ENCODE assay signal across 13 cellular contexts in the genomic region with DNA sequence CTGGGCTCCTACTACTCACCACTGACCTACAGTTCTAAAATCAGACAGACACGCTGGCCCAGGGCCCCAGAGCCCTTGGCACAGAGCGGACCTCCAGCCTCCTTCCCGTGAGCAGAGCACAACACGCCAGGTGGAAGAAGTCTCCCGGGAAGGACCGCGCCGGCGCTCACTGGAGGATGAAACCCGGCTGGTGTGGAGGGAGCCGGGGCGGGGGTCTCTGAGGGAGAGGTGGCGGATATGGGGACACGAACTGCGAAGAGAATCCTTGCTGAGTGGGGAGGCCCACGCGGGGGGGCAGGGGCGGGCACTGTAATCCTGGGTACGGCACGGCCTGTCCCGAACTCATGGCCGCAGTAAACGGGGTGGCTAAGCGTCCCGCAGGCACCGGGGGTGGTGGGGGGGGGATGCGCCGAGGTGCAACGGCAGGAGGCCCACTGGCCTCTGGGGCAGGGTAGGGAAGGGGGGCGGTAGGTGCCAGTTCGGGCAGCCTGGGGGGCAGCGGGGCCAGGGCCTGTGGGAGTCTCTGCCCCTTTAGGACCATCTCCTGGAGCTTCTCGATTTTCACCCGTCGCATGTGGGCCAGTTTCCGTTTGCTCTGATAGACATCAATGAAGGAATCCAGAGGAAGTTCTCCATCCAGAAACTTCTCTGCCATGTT. TPM values are rescaled to one million over a fixed set of nuclear protein-coding genes. Genes with fewer than 3 reads are reported as not detected.
A peak's percentile ranks its signal among the peaks of the same experiment; 100 is the strongest.
DNase-seq lines count a peak whose midpoint lies in the region; ATAC-seq and TF ChIP-seq lines count a peak whose summit lies in the region.
"Had no signal": no experiment of that assay in that cellular context is flagged by ENCODE, and none has a peak within 500 bp of the region (broad histone marks: within the 10 kb centered on the region; RNA-seq: fewer than 3 reads in every experiment).

No MANE protein-coding gene starts in this region.

- H3K27me3 ChIP-seq in breast epithelium (no peaks in the 10 kb centered on the region), layer of hippocampus (ENCODE audit: control insufficient read depth, insufficient read depth, low read length) (no peaks in the 10 kb centered on the region), gastrocnemius medialis (no peaks in the 10 kb centered on the region), PC-9 (ENCODE audit: insufficient read depth, low read depth) (no peaks in the 10 kb centered on the region)

- in situ Hi-C loops in gastrocnemius medialis (cut with MboI; ENCODE audit: low sequenced_read_pairs in 4 of 4): no loop called here

- H3K4me3 Mint-ChIP-seq in Calu3 (ENCODE audit: low read depth, unreplicated experiment): peak overlapping the region; percentile 33
- H3K4me3 Mint-ChIP-seq: activated CD8-positive, alpha-beta T cell treated with anti-CD3 and anti-CD28 coated beads for 36 hours; activated naive CD8-positive, alpha-beta T cell; T-helper 2 cell treated with Interferon-gamma antibody and Interleukin-4, amounts not matched to agents 5 μg/mL and 100 μg/mL, for 36 hours had no signal

- H3K4me1 Mint-ChIP-seq in Calu3 (ENCODE audit: low read depth, unreplicated experiment): peaks cover 22% of the 10 kb centered on the region

- H3K9me3 ChIP-seq in breast epithelium: no peaks in the 10 kb centered on the region
- no peaks in the 10 kb centered on the region for H3K9me3 ChIP-seq in gastrocnemius medialis
- no peaks in the 10 kb centered on the region for H3K9me3 ChIP-seq in PC-9 (ENCODE audit: insufficient read depth, low read depth)

- no peak overlapping the region for H3K4me2 ChIP-seq in PC-9

- TF ChIP-seq POLR2A in breast epithelium (IDR thresholded peaks at IDR 0.05) (no peak), gastrocnemius medialis (IDR thresholded peaks at IDR 0.05) (no peak)

- BruUV-seq in Calu3 (replicated peaks; lab: Mats Ljungman, UMichigan) (no TSS peak), PC-9 (replicated peaks; lab: Mats Ljungman, UMichigan) (no TSS peak)

- no peaks in the 10 kb centered on the region for H3K9me3 Mint-ChIP-seq in Calu3 (ENCODE audit: low read depth, unreplicated experiment)
- H3K9me3 Mint-ChIP-seq: activated CD8-positive, alpha-beta T cell treated with anti-CD3 and anti-CD28 coated beads for 36 hours; T-helper 2 cell treated with Interferon-gamma antibody and Interleukin-4, amounts not matched to agents 5 μg/mL and 100 μg/mL, for 36 hours had no signal

- H4K20me1 ChIP-seq in PC-9 (ENCODE audit: insufficient read depth): peaks cover 31% of the 10 kb centered on the region

- H3K36me3 ChIP-seq in breast epithelium: no peaks in the 10 kb centered on the region
- peaks cover 0 to 4% of the 10 kb centered on the region in 2 donors for H3K36me3 ChIP-seq in gastrocnemius medialis
- peaks cover 15% of the 10 kb centered on the region; the same call in 1 of the 2 replicates for H3K36me3 ChIP-seq in PC-9 (ENCODE audit: low read depth)

- peak overlapping the region; percentile 84 for H3K27ac Mint-ChIP-seq in Calu3 (ENCODE audit: unreplicated experiment)
- H3K27ac Mint-ChIP-seq: activated CD8-positive, alpha-beta T cell treated with anti-CD3 and anti-CD28 coated beads for 36 hours; activated naive CD8-positive, alpha-beta T cell; T-helper 2 cell treated with Interferon-gamma antibody and Interleukin-4, amounts not matched to agents 5 μg/mL and 100 μg/mL, for 36 hours had no signal

- CTCF ChIA-PET in Calu3 (lab: Charles Lee) (interaction anchor here (0.6 to 1.3 kb wide), 2 partner anchors 27 to 47 kb away, joined by 3 to 4 read pairs; no protein-coding TSS in a partner anchor), PC-9 (lab: Charles Lee) (no interaction called here)

- H3K4me3 ChIP-seq in breast epithelium (no peak overlapping the region), gastrocnemius medialis (no peak overlapping the region), PC-9 (no peak overlapping the region)

- no peak overlapping the region for H2AFZ ChIP-seq in PC-9

- no peaks in the 10 kb centered on the region for H3K27me3 Mint-ChIP-seq in Calu3 (ENCODE audit: unreplicated experiment)
- H3K27me3 Mint-ChIP-seq: activated CD8-positive, alpha-beta T cell treated with anti-CD3 and anti-CD28 coated beads for 36 hours; activated naive CD8-positive, alpha-beta T cell had no signal

- peaks cover 97% of the 10 kb centered on the region for H3K36me3 Mint-ChIP-seq in Calu3 (ENCODE audit: insufficient read depth, unreplicated experiment)

- no peaks in the 10 kb centered on the region for H3K9me2 ChIP-seq in PC-9 (ENCODE audit: insufficient read depth)

- peak overlapping the region; percentile 59 to 70 for H3K27ac ChIP-seq in breast epithelium
- H3K27ac ChIP-seq in layer of hippocampus (ENCODE audit: low read depth, low read length): peak overlapping the region; percentile 66
- H3K27ac ChIP-seq in gastrocnemius medialis: peak overlapping the region; percentile 53 to 71 (median 61)
- no peak overlapping the region for H3K27ac ChIP-seq in PC-9

- peaks cover 14% of the 10 kb centered on the region for H3K79me2 ChIP-seq in PC-9 (ENCODE audit: low read depth)

- TF ChIP-seq CTCF in Calu3 (IDR thresholded peaks at IDR 0.05; ENCODE audit: unreplicated experiment): no peak
- TF ChIP-seq CTCF in breast epithelium (IDR thresholded peaks at IDR 0.05): no peak
- no peak for TF ChIP-seq CTCF in gastrocnemius medialis (IDR thresholded peaks at IDR 0.05 in 4 of 5, conservative IDR thresholded peaks at IDR 0.05 in 1 of 5)
- TF ChIP-seq CTCF in PC-9 (conservative IDR thresholded peaks at IDR 0.05): no peak

- peaks cover 9 to 19% of the 10 kb centered on the region in 2 donors for H3K4me1 ChIP-seq in breast epithelium
- peaks cover 34 to 59% of the 10 kb centered on the region in 2 donors for H3K4me1 ChIP-seq in gastrocnemius medialis
- H3K4me1 ChIP-seq in PC-9 (replicated peaks; ENCODE audit: insufficient read depth): no peaks in the 10 kb centered on the region

- no peak for DNase-seq in Calu3
- DNase-seq in breast epithelium (ENCODE audit: low spot score in 2 of 2): peak in 1 of 2 donors; percentile 50
- no peak for DNase-seq in gastrocnemius medialis
- no peak for DNase-seq in germinal center (ENCODE audit: low spot score)
- no peak for DNase-seq in NAMALWA (ENCODE audit: low spot score)
- DNase-seq in DMS153 (lab: John Stamatoyannopoulos, UW): no peak
- no peak for DNase-seq in PC-9
- DNase-seq: activated CD8-positive, alpha-beta T cell treated with anti-CD3 and anti-CD28 coated beads for 36 hours; AML-193; NCI-H2171 had no signal

- peaks cover 36% of the 10 kb centered on the region; the same call in 1 of the 2 replicates for H3F3A ChIP-seq in PC-9 (ENCODE audit: insufficient read depth, low read depth)

- intact Hi-C loops in Calu3 (cut with micrococcal nuclease; ENCODE audit: unreplicated experiment) (no loop called here), breast epithelium (cut with DNase I; ENCODE audit: low total_unique reads) (no loop called here), gastrocnemius medialis (cut with DNase I; ENCODE audit: low total_unique reads) (no loop called here), PC-9 (cut with micrococcal nuclease; ENCODE audit: unreplicated experiment) (no loop called here)

- POLR2A ChIA-PET in PC-9 (lab: Charles Lee; ENCODE audit: unreplicated experiment): no interaction called here

- ATAC-seq in gastrocnemius medialis: peak; percentile 42 to 43
- ATAC-seq: activated CD8-positive, alpha-beta T cell treated with anti-CD3 and anti-CD28 coated beads for 36 hours had no signal

RNA-seq across cellular contexts. Expression of gene VPS37B, which starts 28.8 kb away (rescaled TPM):
- total RNA-seq in Calu3 (2022) (104 and 118 TPM in 2 replicates), breast epithelium (10 to 100 TPM; 15.4 to 37.8 (median 34.4) TPM), gastrocnemius medialis (1 to 10 TPM; 4.8 to 8.2 (median 7.6) TPM), PC-9 (2021) (51.4 and 53.5 TPM in 2 replicates)

RNA-seq across cellular contexts. Expression of gene HIP1R, which starts 31.8 kb away (rescaled TPM):
- total RNA-seq in Calu3 (2022) (234 and 246 TPM in 2 replicates), breast epithelium (10 to 100 TPM; 17.8 to 83.3 (median 49.5) TPM), gastrocnemius medialis (10 to 100 TPM in 3 of 4 donors, 1 to 10 TPM in 1; 9.3 to 14.8 (median 14.5) TPM), PC-9 (2021) (33.1 and 47.4 TPM in 2 replicates)
